In genomic region chr16:3804426-3805016, GRCh38 we compare ENCODE assay signal across 24 cellular contexts.
DNase-seq lines count a peak whose midpoint lies in the region; ATAC-seq and TF ChIP-seq lines count a peak whose summit lies in the region.
"Had no signal": no experiment of that assay in that cellular context is flagged by ENCODE, and none has a peak within 500 bp of the region (broad histone marks: within the 10 kb centered on the region; RNA-seq: fewer than 3 reads in every experiment).

No MANE protein-coding gene starts in this region.

- H3K36me3 Mint-ChIP-seq in activated naive CD8-positive, alpha-beta T cell treated with anti-CD3 and anti-CD28 coated beads, Interleukin-2, amount 10 ng/mL, durations not matched to agents 7 days and 5 days = peaks cover 46% of the 10 kb centered on the region
- peaks cover 20% of the 10 kb centered on the region for H3K36me3 Mint-ChIP-seq in activated naive CD8-positive, alpha-beta T cell treated with anti-CD3 and anti-CD28 coated beads, Interleukin-2, amount 50 U/mL, for 24 hours (ENCODE audit: low read depth)

- no peak overlapping the region for H2AK5ac ChIP-seq in mesenchymal stem cell (ENCODE audit: low read length, severe bottlenecking)

- H3K18ac ChIP-seq in mesenchymal stem cell (ENCODE audit: low read depth in 1 of 2, low read length in 2 of 2) = no peak overlapping the region

- DNase-seq in activated naive CD8-positive, alpha-beta T cell treated with anti-CD3 and anti-CD28 coated beads, Interleukin-2, amount 10 ng/mL, durations not matched to agents 7 days and 5 days = no peak
- no peak for DNase-seq in activated naive CD8-positive, alpha-beta T cell treated with anti-CD3 and anti-CD28 coated beads, Interleukin-2, amount 50 U/mL, for 24 hours
- DNase-seq in dermis blood vessel endothelial cell (peak; percentile 43), mesenchymal stem cell (peak; percentile 24), gastrocnemius medialis (no peak), NCI-H1105 treated with DMSO at 0.1 percent for 48 hours (lab: John Stamatoyannopoulos, UW) (no peak), GM20000 (ENCODE audit: low spot score) (no peak), GM19238 (ENCODE audit: insufficient read length, low spot score) (no peak)
- DNase-seq: activated CD4-positive, alpha-beta T cell treated with anti-CD3 and anti-CD28 coated beads, Interleukin-2, amount 50 U/mL, for 4 hours; activated T-cell treated with anti-CD3 and anti-CD28 coated beads, Interleukin-2, amount 50 U/mL, for 48 hours; body of pancreas; CD4-positive, CD25-positive, alpha-beta regulatory T cell; dorsolateral prefrontal cortex; hippocampal formation; KG1; NCI-H1105; NCI-H187 treated with DMSO at 0.1 percent for 48 hours; NCI-H2171; NCI-H510A treated with DMSO at 0.1 percent for 48 hours; stimulated activated naive CD8-positive, alpha-beta T cell treated with anti-CD3 and anti-CD28 coated beads, Interleukin-15, Interleukin-2, amounts not matched to agents 100 U/mL and 50 U/mL, for 24 hours had no signal

- TF ChIP-seq CTCF in gastrocnemius medialis (IDR thresholded peaks at IDR 0.05 in 4 of 5, conservative IDR thresholded peaks at IDR 0.05 in 1 of 5) = no peak
- no peak for TF ChIP-seq CTCF in GM20000 (IDR thresholded peaks at IDR 0.05; ENCODE audit: extremely low read depth, missing control alignments)

- peak overlapping the region; percentile 17 for H3K27ac Mint-ChIP-seq in activated naive CD8-positive, alpha-beta T cell treated with anti-CD3 and anti-CD28 coated beads, Interleukin-2, amount 10 ng/mL, durations not matched to agents 7 days and 5 days
- H3K27ac Mint-ChIP-seq in activated naive CD8-positive, alpha-beta T cell treated with anti-CD3 and anti-CD28 coated beads, Interleukin-2, amount 50 U/mL, for 24 hours = no peak overlapping the region

- no peak overlapping the region for H4K8ac ChIP-seq in mesenchymal stem cell (ENCODE audit: low read length)

- H2BK120ac ChIP-seq in mesenchymal stem cell (ENCODE audit: low read depth, low read length) = no peak overlapping the region

- H2AFZ ChIP-seq in mesenchymal stem cell (ENCODE audit: low read depth, low read length) = no peak overlapping the region

- intact Hi-C loops in gastrocnemius medialis (cut with DNase I; ENCODE audit: low total_unique reads) = no loop called here

- H3K27me3 Mint-ChIP-seq in activated naive CD8-positive, alpha-beta T cell treated with anti-CD3 and anti-CD28 coated beads, Interleukin-2, amount 10 ng/mL, durations not matched to agents 7 days and 5 days = no peaks in the 10 kb centered on the region
- H3K27me3 Mint-ChIP-seq in activated naive CD8-positive, alpha-beta T cell treated with anti-CD3 and anti-CD28 coated beads, Interleukin-2, amount 50 U/mL, for 24 hours = no peaks in the 10 kb centered on the region

- POLR2A ChIA-PET in activated naive CD8-positive, alpha-beta T cell treated with anti-CD3 and anti-CD28 coated beads, Interleukin-2, amount 10 ng/mL, durations not matched to agents 7 days and 5 days (lab: Charles Lee) = no interaction called here

- H3K4me3 ChIP-seq in mesenchymal stem cell (ENCODE audit: insufficient read depth in 1 of 2, low read depth in 1 of 2, low read length in 2 of 2) (no peak overlapping the region), gastrocnemius medialis (no peak overlapping the region)
- H3K4me3 ChIP-seq: body of pancreas, dorsolateral prefrontal cortex, gastroesophageal sphincter, skin epidermis had no signal

- H3K36me3 ChIP-seq in mesenchymal stem cell (ENCODE audit: control insufficient read depth in 1 of 2, insufficient read depth in 2 of 2, low read depth in 1 of 2, low read length in 2 of 2) = peaks cover 28 to 39% of the 10 kb centered on the region in 2 experiments
- no peaks in the 10 kb centered on the region for H3K36me3 ChIP-seq in gastrocnemius medialis

- no peak overlapping the region for H3K27ac ChIP-seq in mesenchymal stem cell (ENCODE audit: low read length, poor library complexity, severe bottlenecking)
- H3K27ac ChIP-seq in gastrocnemius medialis = peak overlapping the region in 3 of 4 donors; percentile 10 to 23 (median 12)
- H3K27ac ChIP-seq: 22Rv1, body of pancreas, gastroesophageal sphincter, RWPE1, skin epidermis had no signal

- H3K4me1 Mint-ChIP-seq in activated naive CD8-positive, alpha-beta T cell treated with anti-CD3 and anti-CD28 coated beads, Interleukin-2, amount 10 ng/mL, durations not matched to agents 7 days and 5 days = peaks cover 52% of the 10 kb centered on the region
- peaks cover 74% of the 10 kb centered on the region for H3K4me1 Mint-ChIP-seq in activated naive CD8-positive, alpha-beta T cell treated with anti-CD3 and anti-CD28 coated beads, Interleukin-2, amount 50 U/mL, for 24 hours

- no peak overlapping the region for H2BK5ac ChIP-seq in mesenchymal stem cell (ENCODE audit: low read depth, low read length, poor library complexity, severe bottlenecking)

- in situ Hi-C loops in gastrocnemius medialis (cut with MboI; ENCODE audit: low sequenced_read_pairs in 4 of 4) = no loop called here

- no peaks in the 10 kb centered on the region for H3K9me3 ChIP-seq in mesenchymal stem cell (ENCODE audit: control insufficient read depth, low read length)
- H3K9me3 ChIP-seq in gastrocnemius medialis = no peaks in the 10 kb centered on the region
- H3K9me3 ChIP-seq: body of pancreas, gastroesophageal sphincter had no signal

- H2BK12ac ChIP-seq in mesenchymal stem cell (ENCODE audit: low read length in 2 of 2) = no peak overlapping the region

- H2BK15ac ChIP-seq in mesenchymal stem cell (ENCODE audit: low read depth, poor library complexity, severe bottlenecking) = no peak overlapping the region

- H3K4me3 Mint-ChIP-seq in activated naive CD8-positive, alpha-beta T cell treated with anti-CD3 and anti-CD28 coated beads, Interleukin-2, amount 10 ng/mL, durations not matched to agents 7 days and 5 days = no peak overlapping the region
- no peak overlapping the region for H3K4me3 Mint-ChIP-seq in activated naive CD8-positive, alpha-beta T cell treated with anti-CD3 and anti-CD28 coated beads, Interleukin-2, amount 50 U/mL, for 24 hours

- H3K23ac ChIP-seq in mesenchymal stem cell (ENCODE audit: low read length in 2 of 2) = no peak overlapping the region

- ATAC-seq in activated naive CD8-positive, alpha-beta T cell treated with anti-CD3 and anti-CD28 coated beads, Interleukin-2, amount 10 ng/mL, durations not matched to agents 7 days and 5 days (ENCODE audit: low read depth) = no peak
- ATAC-seq in activated naive CD8-positive, alpha-beta T cell treated with anti-CD3 and anti-CD28 coated beads, Interleukin-2, amount 50 U/mL, for 24 hours = no peak
- ATAC-seq in gastrocnemius medialis = no peak
- ATAC-seq: body of pancreas; gastroesophageal sphincter; stimulated activated naive CD8-positive, alpha-beta T cell treated with anti-CD3 and anti-CD28 coated beads, Interleukin-15, Interleukin-2, amounts not matched to agents 100 U/mL and 50 U/mL, for 24 hours had no signal

- no peak for TF ChIP-seq POLR2A in gastrocnemius medialis (IDR thresholded peaks at IDR 0.05)

- H3K4me1 ChIP-seq in mesenchymal stem cell (ENCODE audit: control insufficient read depth, insufficient read depth, low read depth, low read length) = peaks cover 7% of the 10 kb centered on the region
- peaks cover 44 to 52% of the 10 kb centered on the region in 2 donors for H3K4me1 ChIP-seq in gastrocnemius medialis

- H3K27me3 ChIP-seq in mesenchymal stem cell (ENCODE audit: control insufficient read depth in 1 of 2, insufficient read depth in 1 of 2, low read length in 2 of 2) (no peaks in the 10 kb centered on the region), gastrocnemius medialis (no peaks in the 10 kb centered on the region)
- H3K27me3 ChIP-seq: body of pancreas, dorsolateral prefrontal cortex, gastroesophageal sphincter had no signal

- no peak overlapping the region for H3K4me2 ChIP-seq in mesenchymal stem cell (ENCODE audit: low read length, poor library complexity, severe bottlenecking)

- WGBS in mesenchymal stem cell = 82% methylated on average over 6 of the region's 7 CpGs

- H3K79me1 ChIP-seq in mesenchymal stem cell (replicated peaks; ENCODE audit: low read length, poor library complexity, severe bottlenecking) = peaks cover 42% of the 10 kb centered on the region

- no peak overlapping the region for H3K4ac ChIP-seq in mesenchymal stem cell (ENCODE audit: low read depth in 1 of 2, low read length in 2 of 2)

- no peak overlapping the region for H4K91ac ChIP-seq in mesenchymal stem cell (ENCODE audit: low read length)

- no peaks in the 10 kb centered on the region for H3K9me3 Mint-ChIP-seq in activated naive CD8-positive, alpha-beta T cell treated with anti-CD3 and anti-CD28 coated beads, Interleukin-2, amount 10 ng/mL, durations not matched to agents 7 days and 5 days
- no peaks in the 10 kb centered on the region for H3K9me3 Mint-ChIP-seq in activated naive CD8-positive, alpha-beta T cell treated with anti-CD3 and anti-CD28 coated beads, Interleukin-2, amount 50 U/mL, for 24 hours
- H3K9me3 Mint-ChIP-seq: CD4-positive, CD25-positive, alpha-beta regulatory T cell had no signal

- no peak overlapping the region for H3K9ac ChIP-seq in mesenchymal stem cell (ENCODE audit: low read length)

- no peak overlapping the region for H3K14ac ChIP-seq in mesenchymal stem cell (ENCODE audit: low read length in 2 of 2)

Comparison
In these comparisons a context has a peak if more than half of its experiments do, and no peak if none do; other contexts are left out.
1. DNase-seq: peak in dermis blood vessel endothelial cell (single experiment) and mesenchymal stem cell (single experiment); none in activated naive CD8-positive, alpha-beta T cell treated with anti-CD3 and anti-CD28 coated beads, Interleukin-2, amount 10 ng/mL, durations not matched to agents 7 days and 5 days (single experiment), activated naive CD8-positive, alpha-beta T cell treated with anti-CD3 and anti-CD28 coated beads, Interleukin-2, amount 50 U/mL, for 24 hours (single experiment), gastrocnemius medialis (0 of 2), NCI-H1105 treated with DMSO at 0.1 percent for 48 hours (single experiment), GM20000 (single experiment) and GM19238 (single experiment).